19 cellular contexts compared by ENCODE assay signal in genomic region chr5:143409972-143410371, GRCh38. TPM values are rescaled to one million over a fixed set of nuclear protein-coding genes. Genes with fewer than 3 reads are reported as not detected.
DNase-seq lines count a peak whose midpoint lies in the region; ATAC-seq and TF ChIP-seq lines count a peak whose summit lies in the region.
"Had no signal": no experiment of that assay in that cellular context is flagged by ENCODE, and none has a peak within 500 bp of the region (broad histone marks: within the 10 kb centered on the region; RNA-seq: fewer than 3 reads in every experiment).

No MANE protein-coding gene starts in this region.

- H3K36me3 ChIP-seq in CD4-positive, CD25-positive, alpha-beta regulatory T cell (ENCODE audit: control insufficient read depth, insufficient read depth, low read length): no peaks in the 10 kb centered on the region
- H3K36me3 ChIP-seq in HEK293 (ENCODE audit: control insufficient read depth in 2 of 2, insufficient read depth in 1 of 2, low read length in 2 of 2): no peaks in the 10 kb centered on the region
- H3K36me3 ChIP-seq in effector memory CD4-positive, alpha-beta T cell (ENCODE audit: control insufficient read depth, insufficient read depth, low read length): no peaks in the 10 kb centered on the region

- peak overlapping the region; percentile 7 for H3K4me3 ChIP-seq in CD4-positive, CD25-positive, alpha-beta regulatory T cell (ENCODE audit: low read depth, low read length)
- H3K4me3 ChIP-seq in HEK293 (ENCODE audit: low read depth, low read length): no peak overlapping the region
- no peak overlapping the region for H3K4me3 ChIP-seq in effector memory CD4-positive, alpha-beta T cell (ENCODE audit: insufficient read depth, low read depth, low read length, poor library complexity, severe bottlenecking)
- H3K4me3 ChIP-seq: GM23248, SJSA1 had no signal

- no peaks in the 10 kb centered on the region for H3K9me3 ChIP-seq in CD4-positive, CD25-positive, alpha-beta regulatory T cell (ENCODE audit: control insufficient read depth in 2 of 2, low read length in 2 of 2)
- H3K9me3 ChIP-seq in HEK293 (ENCODE audit: control insufficient read depth, insufficient read depth, low read depth, low read length): no peaks in the 10 kb centered on the region
- H3K9me3 ChIP-seq in effector memory CD4-positive, alpha-beta T cell (ENCODE audit: control insufficient read depth, low read length): no peaks in the 10 kb centered on the region
- H3K9me3 ChIP-seq: SJSA1 had no signal

- H3K4me1 Mint-ChIP-seq in CD4-positive, CD25-positive, alpha-beta regulatory T cell: peaks cover 20 to 41% (median 25%) of the 10 kb centered on the region in 4 donors

- no peaks in the 10 kb centered on the region for H3K36me3 Mint-ChIP-seq in CD4-positive, CD25-positive, alpha-beta regulatory T cell
- H3K36me3 Mint-ChIP-seq: IgD-negative memory B cell had no signal

- H3K27me3 Mint-ChIP-seq in CD4-positive, CD25-positive, alpha-beta regulatory T cell: no peaks in the 10 kb centered on the region

- H3K27me3 ChIP-seq in CD4-positive, CD25-positive, alpha-beta regulatory T cell (ENCODE audit: control insufficient read depth, insufficient read depth, low read length): no peaks in the 10 kb centered on the region
- H3K27me3 ChIP-seq in effector memory CD4-positive, alpha-beta T cell (replicated peaks; ENCODE audit: control insufficient read depth, insufficient read depth, low read length, poor library complexity, severe bottlenecking): no peaks in the 10 kb centered on the region
- H3K27me3 ChIP-seq: SJSA1 had no signal

- H3K9me3 Mint-ChIP-seq in CD4-positive, CD25-positive, alpha-beta regulatory T cell: peaks cover 0 to 2% (median 0%) of the 10 kb centered on the region in 7 donors
- H3K9me3 Mint-ChIP-seq: IgD-negative memory B cell had no signal

- TF ChIP-seq CTCF in HEK293 (tag by site-specific recombination; IDR thresholded peaks at IDR 0.05): no peak

- CTCF ChIA-PET in HEK293 (lab: Yijun Ruan, JAX): interaction anchor here (0.6 to 0.9 kb wide), 4 partner anchors 17 to 393 kb away, joined by 3 read pairs; no protein-coding TSS in a partner anchor

- H3K4me1 ChIP-seq in CD4-positive, CD25-positive, alpha-beta regulatory T cell (ENCODE audit: control insufficient read depth, insufficient read depth, low read length, poor library complexity, severe bottlenecking): peaks cover 19% of the 10 kb centered on the region
- 0 out of 2 replicates have a peak, but pooled peaks cover 9% of the 10 kb centered on the region for H3K4me1 ChIP-seq in HEK293 (ENCODE audit: control insufficient read depth, insufficient read depth, low read length)
- H3K4me1 ChIP-seq in effector memory CD4-positive, alpha-beta T cell (ENCODE audit: control insufficient read depth, insufficient read depth, low read length, poor library complexity, severe bottlenecking): peaks cover 13% of the 10 kb centered on the region

- H3K4me3 Mint-ChIP-seq in CD4-positive, CD25-positive, alpha-beta regulatory T cell: peak overlapping the region in 1 of 4 donors; percentile 77

- H3K27ac ChIP-seq in CD4-positive, CD25-positive, alpha-beta regulatory T cell (ENCODE audit: insufficient read depth, low read length, poor library complexity, severe bottlenecking): peak overlapping the region; percentile 24
- H3K27ac ChIP-seq in HEK293 (ENCODE audit: extremely low read depth, low read depth, low read length): no peak overlapping the region
- peak overlapping the region; percentile 35 for H3K27ac ChIP-seq in effector memory CD4-positive, alpha-beta T cell (ENCODE audit: insufficient read depth, low read length, poor library complexity, severe bottlenecking)
- H3K27ac ChIP-seq: C4-2B, GM23248, SJSA1 had no signal

- peak overlapping the region in 2 of 3 donors; percentile 3 to 12 for H3K27ac Mint-ChIP-seq in CD4-positive, CD25-positive, alpha-beta regulatory T cell
- H3K27ac Mint-ChIP-seq: IgD-negative memory B cell had no signal

- no peak for ATAC-seq in CD4-positive, CD25-positive, alpha-beta regulatory T cell (ENCODE audit: low read depth in 2 of 2)

- POLR2A ChIA-PET in HEK293 (lab: Yijun Ruan, JAX): no interaction called here

- DNase-seq in CD4-positive, CD25-positive, alpha-beta regulatory T cell: no peak
- DNase-seq in T-helper 22 cell (ENCODE audit: low read depth) (peak; percentile 5), HCEC 1CT (no peak), SKM-1 (lab: John Stamatoyannopoulos, UW; ENCODE audit: unreplicated experiment) (no peak)
- no peak for DNase-seq in effector memory CD4-positive, alpha-beta T cell
- DNase-seq in activated effector memory CD4-positive, alpha-beta T cell treated with anti-CD3 and anti-CD28 coated beads, Interleukin-2, amount 50 U/mL, for 16 hours: no peak
- DNase-seq: DMS79, GM23248, Kasumi-1, NCI-H1048, NCI-H1417 treated with DMSO at 0.1 percent for 48 hours, NCI-H187, NCI-H446, NCI-H526, OCI-M1 had no signal

TF ChIP-seq in HEK293, 187 proteins besides CTCF, POLR2A, EP300 and RAD21:
- TF ChIP-seq SCRT2 (tag by site-specific recombination; IDR thresholded peaks at IDR 0.05): peak; percentile 55; the same call in 1 of the 2 replicates
- no peak for TF ChIP-seq KLF9 (tag by site-specific recombination; IDR thresholded peaks at IDR 0.05; ENCODE audit: low read depth)

RNA-seq across cellular contexts. Expression of gene NR3C1, which starts 6.5 kb away (rescaled TPM):
- total RNA-seq in CD4-positive, CD25-positive, alpha-beta regulatory T cell: 154 TPM
- polyA plus RNA-seq in CD4-positive, CD25-positive, alpha-beta regulatory T cell: 10 to 100 TPM; 62.5 to 85.5 (median 71.3) TPM
